ENCODE assay signal across 8 cellular contexts in genomic region chr19:18373892-18374629, GRCh38. TPM values are rescaled to one million over a fixed set of nuclear protein-coding genes. Genes with fewer than 3 reads are reported as not detected.
DNase-seq lines count a peak whose midpoint lies in the region; ATAC-seq and TF ChIP-seq lines count a peak whose summit lies in the region.

No MANE protein-coding gene starts in this region.

- TF ChIP-seq POLR2A in NB4 (IDR thresholded peaks at IDR 0.05; ENCODE audit: extremely low read depth, insufficient read length), result no peak

- DNase-seq in DMS 273 (lab: John Stamatoyannopoulos, UW; ENCODE audit: unreplicated experiment) (peak; percentile 56), DMS 273 treated with DMSO at 0.1 percent for 48 hours (lab: John Stamatoyannopoulos, UW) (no peak), NB4 (ENCODE audit: low read depth) (peak; percentile 97), WTC11 (ENCODE audit: low spot score) (peak; percentile 88), dorsolateral prefrontal cortex (peak in 8 of 10 donors; percentile 45 to 90 (median 71)), lower lobe of right lung (peak; percentile 96)
- peak; percentile 14 for DNase-seq in stimulated activated CD8-positive, alpha-beta memory T cell treated with anti-CD3 and anti-CD28 coated beads, Interleukin-15, amount 100 ng/mL, for 24 hours (ENCODE audit: low read depth)

- intact Hi-C loops in dorsolateral prefrontal cortex (cut with DNase I) (no loop called here), lower lobe of right lung (cut with DNase I) (no loop called here)

- peaks cover 62% of the 10 kb centered on the region for H3K4me1 ChIP-seq in lower lobe of right lung

- no peaks in the 10 kb centered on the region for H3K9me3 Mint-ChIP-seq in WTC11

- CTCF ChIA-PET in WTC11 (lab: Charles Lee), result interaction anchor here (0.6 to 2.5 kb wide), 7 partner anchors 12 to 122 kb away, joined by 3 to 16 read pairs (median 5); partner anchors contain the start of gene GDF15

- H3K4me3 ChIP-seq in NB4 (ENCODE audit: low read depth, low read length) (no peak overlapping the region), dorsolateral prefrontal cortex (peak overlapping the region in 16 of 59 donors; percentile 0 to 31 (median 16)), lower lobe of right lung (no peak overlapping the region)

- H3K27ac Mint-ChIP-seq in WTC11, result peak overlapping the region; percentile 99

- no peaks in the 10 kb centered on the region for H3K9me3 ChIP-seq in lower lobe of right lung

- TF ChIP-seq CTCF in NB4 (IDR thresholded peaks at IDR 0.05; ENCODE audit: low read depth, low read length) (no peak), WTC11 (IDR thresholded peaks at IDR 0.05) (no peak), dorsolateral prefrontal cortex (IDR thresholded peaks at IDR 0.05 in 54 of 56, conservative IDR thresholded peaks at IDR 0.05 in 2 of 56; ENCODE audit: low read depth in 1 of 56, partially characterized antibody in 56 of 56) (peak in 1 of 56 donors; percentile 14), lower lobe of right lung (IDR thresholded peaks at IDR 0.05) (no peak)

- H3K36me3 Mint-ChIP-seq in WTC11, result no peaks in the 10 kb centered on the region

- H3K4me1 Mint-ChIP-seq in WTC11, result peaks cover 27% of the 10 kb centered on the region

- no peak overlapping the region for H3K4me3 Mint-ChIP-seq in WTC11

- no peaks in the 10 kb centered on the region for H3K36me3 ChIP-seq in lower lobe of right lung

- POLR2A ChIA-PET in WTC11 (lab: Charles Lee), result interaction anchor here (1.1 to 1.8 kb wide), 3 partner anchors 9 to 92 kb away, joined by 3 to 9 read pairs (median 6); partner anchors contain the start of genes GDF15 and JUND

- H3K27me3 ChIP-seq in dorsolateral prefrontal cortex, result no peaks in the 10 kb centered on the region
- H3K27me3 ChIP-seq in lower lobe of right lung (ENCODE audit: low read depth), result no peaks in the 10 kb centered on the region

- H3K27me3 Mint-ChIP-seq in WTC11 (ENCODE audit: low read depth), result no peaks in the 10 kb centered on the region

- H3K27ac ChIP-seq in dorsolateral prefrontal cortex (peak overlapping the region in 55 of 59 donors; percentile 40 to 90 (median 69)), lower lobe of right lung (peak overlapping the region; percentile 78)

- ATAC-seq in HG02571 (IDR thresholded peaks at IDR 0.05; ENCODE audit: unreplicated experiment) (peak; percentile 80), WTC11 (peak; percentile 79), lower lobe of right lung (peak; percentile 92 to 97)

TF ChIP-seq in WTC11, 78 proteins besides CTCF, POLR2A, EP300 and RAD21 (continues in another document):
- TF ChIP-seq FOXK1 (CRISPR knock-in tag; IDR thresholded peaks at IDR 0.05), result peak; percentile 72
- TF ChIP-seq TCF7 (CRISPR knock-in tag; IDR thresholded peaks at IDR 0.05; ENCODE audit: low read depth), result no peak
- TF ChIP-seq, protein P1, sequence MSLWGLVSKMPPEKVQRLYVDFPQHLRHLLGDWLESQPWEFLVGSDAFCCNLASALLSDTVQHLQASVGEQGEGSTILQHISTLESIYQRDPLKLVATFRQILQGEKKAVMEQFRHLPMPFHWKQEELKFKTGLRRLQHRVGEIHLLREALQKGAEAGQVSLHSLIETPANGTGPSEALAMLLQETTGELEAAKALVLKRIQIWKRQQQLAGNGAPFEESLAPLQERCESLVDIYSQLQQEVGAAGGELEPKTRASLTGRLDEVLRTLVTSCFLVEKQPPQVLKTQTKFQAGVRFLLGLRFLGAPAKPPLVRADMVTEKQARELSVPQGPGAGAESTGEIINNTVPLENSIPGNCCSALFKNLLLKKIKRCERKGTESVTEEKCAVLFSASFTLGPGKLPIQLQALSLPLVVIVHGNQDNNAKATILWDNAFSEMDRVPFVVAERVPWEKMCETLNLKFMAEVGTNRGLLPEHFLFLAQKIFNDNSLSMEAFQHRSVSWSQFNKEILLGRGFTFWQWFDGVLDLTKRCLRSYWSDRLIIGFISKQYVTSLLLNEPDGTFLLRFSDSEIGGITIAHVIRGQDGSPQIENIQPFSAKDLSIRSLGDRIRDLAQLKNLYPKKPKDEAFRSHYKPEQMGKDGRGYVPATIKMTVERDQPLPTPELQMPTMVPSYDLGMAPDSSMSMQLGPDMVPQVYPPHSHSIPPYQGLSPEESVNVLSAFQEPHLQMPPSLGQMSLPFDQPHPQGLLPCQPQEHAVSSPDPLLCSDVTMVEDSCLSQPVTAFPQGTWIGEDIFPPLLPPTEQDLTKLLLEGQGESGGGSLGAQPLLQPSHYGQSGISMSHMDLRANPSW (CRISPR knock-in tag; conservative IDR thresholded peaks at IDR 0.05; ENCODE audit: low read depth), result no peak
- TF ChIP-seq, protein P2, sequence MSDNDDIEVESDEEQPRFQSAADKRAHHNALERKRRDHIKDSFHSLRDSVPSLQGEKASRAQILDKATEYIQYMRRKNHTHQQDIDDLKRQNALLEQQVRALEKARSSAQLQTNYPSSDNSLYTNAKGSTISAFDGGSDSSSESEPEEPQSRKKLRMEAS (CRISPR knock-in tag; IDR thresholded peaks at IDR 0.05), result peak; percentile 97
- no peak for TF ChIP-seq ZNF121 (CRISPR knock-in tag; IDR thresholded peaks at IDR 0.05)
- TF ChIP-seq ZNF532 (CRISPR knock-in tag; IDR thresholded peaks at IDR 0.05; ENCODE audit: borderline replicate concordance), result peak; percentile 96
- TF ChIP-seq, protein P3, sequence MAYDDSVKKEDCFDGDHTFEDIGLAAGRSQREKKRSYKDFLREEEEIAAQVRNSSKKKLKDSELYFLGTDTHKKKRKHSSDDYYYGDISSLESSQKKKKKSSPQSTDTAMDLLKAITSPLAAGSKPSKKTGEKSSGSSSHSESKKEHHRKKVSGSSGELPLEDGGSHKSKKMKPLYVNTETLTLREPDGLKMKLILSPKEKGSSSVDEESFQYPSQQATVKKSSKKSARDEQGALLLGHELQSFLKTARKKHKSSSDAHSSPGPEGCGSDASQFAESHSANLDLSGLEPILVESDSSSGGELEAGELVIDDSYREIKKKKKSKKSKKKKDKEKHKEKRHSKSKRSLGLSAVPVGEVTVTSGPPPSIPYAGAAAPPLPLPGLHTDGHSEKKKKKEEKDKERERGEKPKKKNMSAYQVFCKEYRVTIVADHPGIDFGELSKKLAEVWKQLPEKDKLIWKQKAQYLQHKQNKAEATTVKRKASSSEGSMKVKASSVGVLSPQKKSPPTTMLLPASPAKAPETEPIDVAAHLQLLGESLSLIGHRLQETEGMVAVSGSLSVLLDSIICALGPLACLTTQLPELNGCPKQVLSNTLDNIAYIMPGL (CRISPR knock-in tag; IDR thresholded peaks at IDR 0.05), result no peak
- TF ChIP-seq TEAD1 (CRISPR knock-in tag; IDR thresholded peaks at IDR 0.05), result peak; percentile 85
- peak; percentile 79 for TF ChIP-seq SP1 (CRISPR knock-in tag; conservative IDR thresholded peaks at IDR 0.05)

RNA-seq across cellular contexts. Expression of gene GDF15, which starts 11.9 kb away (rescaled TPM):
- 18.3 to 27.3 TPM (median 19.1 TPM) in 3 replicates for total RNA-seq in WTC11 (2021)
- total RNA-seq in dorsolateral prefrontal cortex, result 1 to 10 TPM in 56 of 120 experiments, under 1 TPM in 35, not detected in 29; 0.43 to 7.1 (median 1.2) TPM
- 21.2 TPM for total RNA-seq in lower lobe of right lung

RNA-seq across cellular contexts. Expression of gene LRRC25, which starts 23.4 kb away (rescaled TPM):
- total RNA-seq in WTC11 (2021), result 0.07 to 0.31 TPM (median 0.18 TPM) in 3 replicates
- 10 to 100 TPM in 1 of 120 experiments, 1 to 10 TPM in 99, under 1 TPM in 19, not detected in 1; 0.44 to 11.8 (median 1.8) TPM for total RNA-seq in dorsolateral prefrontal cortex
- total RNA-seq in lower lobe of right lung, result 35.4 TPM

RNA-seq across cellular contexts. Expression of gene PGPEP1, which starts 33.7 kb away (rescaled TPM):
- total RNA-seq in WTC11 (2021) (39.2 to 68.1 TPM (median 40.8 TPM) in 3 replicates), dorsolateral prefrontal cortex (10 to 100 TPM; 20.4 to 93.6 (median 37.7) TPM), lower lobe of right lung (40.9 TPM)

RNA-seq across cellular contexts. Expression of gene SSBP4, which starts 45.1 kb away (rescaled TPM):
- total RNA-seq in WTC11 (2021), result 44.5 to 51.2 TPM (median 47.4 TPM) in 3 replicates
- total RNA-seq in dorsolateral prefrontal cortex, result 100 to 1,000 TPM in 39 of 120 experiments, 10 to 100 TPM in 81; 42.5 to 168 (median 93.8) TPM
- 65.6 TPM for total RNA-seq in lower lobe of right lung

RNA-seq across cellular contexts. Expression of gene LSM4, which starts 51.2 kb away (rescaled TPM):
- 373 to 434 TPM (median 409 TPM) in 3 replicates for total RNA-seq in WTC11 (2021)
- total RNA-seq in dorsolateral prefrontal cortex, result 100 to 1,000 TPM in 6 of 120 experiments, 10 to 100 TPM in 114; 46.4 to 115 (median 74.8) TPM
- 72.3 TPM for total RNA-seq in lower lobe of right lung
